Comparison of ENCODE assay signal across 13 cellular contexts in genomic region chr7:74475243-74475986, GRCh38. TPM values are rescaled to one million over a fixed set of nuclear protein-coding genes. Genes with fewer than 3 reads are reported as not detected.
DNase-seq lines count a peak whose midpoint lies in the region; ATAC-seq and TF ChIP-seq lines count a peak whose summit lies in the region.
"Had no signal": no experiment of that assay in that cellular context is flagged by ENCODE, and none has a peak within 500 bp of the region (broad histone marks: within the 10 kb centered on the region; RNA-seq: fewer than 3 reads in every experiment).

No MANE protein-coding gene starts in this region.

- CTCF ChIA-PET in SK-N-SH (lab: Yijun Ruan, JAX) (interaction anchor here (1.3 to 1.4 kb wide), 2 partner anchors 11 to 21 kb away, joined by 3 to 5 read pairs; no protein-coding TSS in a partner anchor), OCI-LY7 (lab: Charles Lee; ENCODE audit: unreplicated experiment) (no interaction called here)

- WGBS in SK-N-SH (ENCODE audit: low lambda C conversion rate), result 93% methylated on average over 14 of the region's 15 CpGs

- POLR2A ChIA-PET in SK-N-SH (lab: Yijun Ruan, JAX) (no interaction called here), OCI-LY7 (lab: Charles Lee) (interaction anchor here (0.6 kb wide), 1 partner anchor 400 kb away, joined by 4 read pairs; no protein-coding TSS in a partner anchor)

- H2AFZ ChIP-seq in SK-N-SH (ENCODE audit: low read depth) (no peak overlapping the region), OCI-LY7 (ENCODE audit: low read length) (no peak overlapping the region)

- TF ChIP-seq CTCF in SK-N-SH (IDR thresholded peaks at IDR 0.05) (no peak), OCI-LY7 (conservative IDR thresholded peaks at IDR 0.05; ENCODE audit: low read length) (no peak), left lung (IDR thresholded peaks at IDR 0.05) (no peak)

- TF ChIP-seq RAD21 in SK-N-SH (IDR thresholded peaks at IDR 0.05; ENCODE audit: low read length), result no peak

- TF ChIP-seq EP300 in SK-N-SH (IDR thresholded peaks at IDR 0.05; ENCODE audit: borderline replicate concordance in 1 of 2, low read depth in 1 of 2, low read length in 1 of 2), result no peak

- H3K27me3 ChIP-seq in SK-N-SH (ENCODE audit: insufficient read depth) (no peaks in the 10 kb centered on the region), left lung (peaks cover 0 to 23% of the 10 kb centered on the region in 2 donors)

- H3K27ac ChIP-seq in SK-N-SH (ENCODE audit: low read depth in 2 of 2, low read length in 1 of 2) (no peak overlapping the region), OCI-LY7 (ENCODE audit: low read depth, low read length, poor library complexity, severe bottlenecking) (peak overlapping the region; percentile 20), left lung (peak overlapping the region; percentile 25 to 39)

- H3K9me2 ChIP-seq in SK-N-SH, result no peaks in the 10 kb centered on the region
- no peaks in the 10 kb centered on the region for H3K9me2 ChIP-seq in OCI-LY7 (ENCODE audit: insufficient read depth, low read length)

- no peak overlapping the region for H3K4me3 ChIP-seq in SK-N-SH (ENCODE audit: low read depth in 2 of 2, low read length in 1 of 2)
- H3K4me3 ChIP-seq in OCI-LY7 (ENCODE audit: low read depth, low read length, poor library complexity, severe bottlenecking), result peak overlapping the region; percentile 12
- no peak overlapping the region for H3K4me3 ChIP-seq in left lung

- H3K4me1 ChIP-seq in SK-N-SH (ENCODE audit: control insufficient read depth in 1 of 2, insufficient read depth in 2 of 2, low read depth in 1 of 2, low read length in 1 of 2) (peaks cover 25 to 33% of the 10 kb centered on the region in 2 experiments; a peak in 3 of 4 replicates), OCI-LY7 (ENCODE audit: insufficient read depth, low read length, poor library complexity, severe bottlenecking) (peaks cover 37% of the 10 kb centered on the region), left lung (peaks cover 32 to 42% of the 10 kb centered on the region in 2 donors)

- peaks cover 10% of the 10 kb centered on the region for H3F3A ChIP-seq in SK-N-SH (replicated peaks; ENCODE audit: insufficient read depth)

- intact Hi-C loops in OCI-LY7 (cut with micrococcal nuclease; ENCODE audit: unreplicated experiment) (loop anchor here (1.0 kb wide), 1 partner anchor 10 kb away; no protein-coding TSS in a partner anchor), left lung (cut with DNase I) (no loop called here)

- H4K20me1 ChIP-seq in SK-N-SH (ENCODE audit: insufficient read depth) (peaks cover 34% of the 10 kb centered on the region), OCI-LY7 (ENCODE audit: insufficient read depth, low read length) (no peaks in the 10 kb centered on the region)

- H3K9me3 ChIP-seq in SK-N-SH (no peaks in the 10 kb centered on the region), OCI-LY7 (ENCODE audit: low read length) (no peaks in the 10 kb centered on the region), left lung (no peaks in the 10 kb centered on the region)

- DNase-seq in SK-N-SH, result peak; percentile 30
- DNase-seq in OCI-LY7 (ENCODE audit: low spot score), result peak; percentile 83
- DNase-seq in left lung, result peak in 1 of 2 donors; percentile 69
- DNase-seq in ureter (ENCODE audit: low spot score), result peak; percentile 71
- no peak for DNase-seq in NOMO-1 (lab: John Stamatoyannopoulos, UW; ENCODE audit: unreplicated experiment in 2 of 2)
- no peak for DNase-seq in AG08396 (ENCODE audit: low spot score)
- DNase-seq: activated CD4-positive, alpha-beta T cell treated with anti-CD3 and anti-CD28 coated beads, Interleukin-2, amount 50 U/mL, for 48 hours; activated naive CD4-positive, alpha-beta T cell; cerebellar nuclear complex; GF-D8; NCI-H526 treated with DMSO at 0.1 percent for 48 hours had no signal

- H3K4me2 ChIP-seq in SK-N-SH, result no peak overlapping the region
- peak overlapping the region; percentile 32 for H3K4me2 ChIP-seq in OCI-LY7 (ENCODE audit: low read length)

- BruUV-seq in OCI-LY7 (replicated peaks; lab: Mats Ljungman, UMichigan), result no TSS peak

- H3K9ac ChIP-seq in SK-N-SH, result no peak overlapping the region

- ATAC-seq in SK-N-SH treated with all-trans-retinoic acid at 6 μM for 48 hours, result no peak
- ATAC-seq in left lung, result peak; percentile 8
- no peak for ATAC-seq in HG02884 (IDR thresholded peaks at IDR 0.05; ENCODE audit: unreplicated experiment)

- no peaks in the 10 kb centered on the region for H3K36me3 ChIP-seq in SK-N-SH (replicated peaks in 1 of 2; ENCODE audit: control insufficient read depth in 1 of 2, insufficient read depth in 2 of 2, low read length in 1 of 2)
- H3K36me3 ChIP-seq in OCI-LY7 (ENCODE audit: insufficient read depth, low read length), result no peaks in the 10 kb centered on the region
- no peaks in the 10 kb centered on the region for H3K36me3 ChIP-seq in left lung

- H3K79me2 ChIP-seq in SK-N-SH (ENCODE audit: insufficient read depth) (peaks cover 76% of the 10 kb centered on the region), OCI-LY7 (ENCODE audit: insufficient read depth, low read depth, low read length) (no peaks in the 10 kb centered on the region)

TF ChIP-seq in SK-N-SH, 30 proteins besides CTCF, POLR2A, EP300 and RAD21 (continues in another document):
- no peak for TF ChIP-seq FOSL2 (IDR thresholded peaks at IDR 0.05; ENCODE audit: borderline replicate concordance, low read depth)
- TF ChIP-seq FOXJ3 (CRISPR knock-in tag; IDR thresholded peaks at IDR 0.05), result no peak
- TF ChIP-seq IRF3 (IDR thresholded peaks at IDR 0.05; ENCODE audit: low read depth, low read length), result no peak
- TF ChIP-seq TAF1 (IDR thresholded peaks at IDR 0.05; ENCODE audit: borderline replicate concordance, low read depth, low read length), result no peak
- TF ChIP-seq, protein P1, sequence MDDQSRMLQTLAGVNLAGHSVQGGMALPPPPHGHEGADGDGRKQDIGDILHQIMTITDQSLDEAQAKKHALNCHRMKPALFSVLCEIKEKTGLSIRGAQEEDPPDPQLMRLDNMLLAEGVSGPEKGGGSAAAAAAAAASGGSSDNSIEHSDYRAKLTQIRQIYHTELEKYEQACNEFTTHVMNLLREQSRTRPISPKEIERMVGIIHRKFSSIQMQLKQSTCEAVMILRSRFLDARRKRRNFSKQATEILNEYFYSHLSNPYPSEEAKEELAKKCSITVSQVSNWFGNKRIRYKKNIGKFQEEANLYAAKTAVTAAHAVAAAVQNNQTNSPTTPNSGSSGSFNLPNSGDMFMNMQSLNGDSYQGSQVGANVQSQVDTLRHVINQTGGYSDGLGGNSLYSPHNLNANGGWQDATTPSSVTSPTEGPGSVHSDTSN (IDR thresholded peaks at IDR 0.05), result no peak
- no peak for TF ChIP-seq GABPA (IDR thresholded peaks at IDR 0.05; ENCODE audit: low read depth)

TF ChIP-seq in SK-N-SH treated with all-trans-retinoic acid at 6 μM for 48 hours, 23 proteins besides CTCF, POLR2A, EP300 and RAD21 (continues in another document):
- TF ChIP-seq, protein P2, sequence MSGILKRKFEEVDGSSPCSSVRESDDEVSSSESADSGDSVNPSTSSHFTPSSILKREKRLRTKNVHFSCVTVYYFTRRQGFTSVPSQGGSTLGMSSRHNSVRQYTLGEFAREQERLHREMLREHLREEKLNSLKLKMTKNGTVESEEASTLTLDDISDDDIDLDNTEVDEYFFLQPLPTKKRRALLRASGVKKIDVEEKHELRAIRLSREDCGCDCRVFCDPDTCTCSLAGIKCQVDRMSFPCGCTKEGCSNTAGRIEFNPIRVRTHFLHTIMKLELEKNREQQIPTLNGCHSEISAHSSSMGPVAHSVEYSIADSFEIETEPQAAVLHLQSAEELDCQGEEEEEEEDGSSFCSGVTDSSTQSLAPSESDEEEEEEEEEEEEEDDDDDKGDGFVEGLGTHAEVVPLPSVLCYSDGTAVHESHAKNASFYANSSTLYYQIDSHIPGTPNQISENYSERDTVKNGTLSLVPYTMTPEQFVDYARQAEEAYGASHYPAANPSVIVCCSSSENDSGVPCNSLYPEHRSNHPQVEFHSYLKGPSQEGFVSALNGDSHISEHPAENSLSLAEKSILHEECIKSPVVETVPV (CRISPR knock-in tag; IDR thresholded peaks at IDR 0.05), result no peak
- TF ChIP-seq TOX (CRISPR knock-in tag; IDR thresholded peaks at IDR 0.05; ENCODE audit: borderline replicate concordance) (no peak), GLIS3 (CRISPR knock-in tag; IDR thresholded peaks at IDR 0.05) (no peak), ZFP30 (CRISPR knock-in tag; IDR thresholded peaks at IDR 0.05) (no peak), ZC3H10 (CRISPR knock-in tag; IDR thresholded peaks at IDR 0.05) (no peak), ZNF565 (CRISPR knock-in tag; conservative IDR thresholded peaks at IDR 0.05; ENCODE audit: low read depth) (no peak), BACH2 (CRISPR knock-in tag; IDR thresholded peaks at IDR 0.05; ENCODE audit: borderline replicate concordance) (no peak), ESRRG (CRISPR knock-in tag; IDR thresholded peaks at IDR 0.05) (no peak), ZNF8 (CRISPR knock-in tag; IDR thresholded peaks at IDR 0.05) (no peak), OSR1 (CRISPR knock-in tag; IDR thresholded peaks at IDR 0.05) (no peak), RARB (CRISPR knock-in tag; IDR thresholded peaks at IDR 0.05) (no peak), CSDC2 (CRISPR knock-in tag; IDR thresholded peaks at IDR 0.05) (no peak), ZNF70 (CRISPR knock-in tag; IDR thresholded peaks at IDR 0.05) (no peak), ARNTL (CRISPR knock-in tag; IDR thresholded peaks at IDR 0.05; ENCODE audit: borderline replicate concordance, low read depth) (no peak), SNAI2 (CRISPR knock-in tag; IDR thresholded peaks at IDR 0.05) (no peak)
- TF ChIP-seq, protein P3, sequence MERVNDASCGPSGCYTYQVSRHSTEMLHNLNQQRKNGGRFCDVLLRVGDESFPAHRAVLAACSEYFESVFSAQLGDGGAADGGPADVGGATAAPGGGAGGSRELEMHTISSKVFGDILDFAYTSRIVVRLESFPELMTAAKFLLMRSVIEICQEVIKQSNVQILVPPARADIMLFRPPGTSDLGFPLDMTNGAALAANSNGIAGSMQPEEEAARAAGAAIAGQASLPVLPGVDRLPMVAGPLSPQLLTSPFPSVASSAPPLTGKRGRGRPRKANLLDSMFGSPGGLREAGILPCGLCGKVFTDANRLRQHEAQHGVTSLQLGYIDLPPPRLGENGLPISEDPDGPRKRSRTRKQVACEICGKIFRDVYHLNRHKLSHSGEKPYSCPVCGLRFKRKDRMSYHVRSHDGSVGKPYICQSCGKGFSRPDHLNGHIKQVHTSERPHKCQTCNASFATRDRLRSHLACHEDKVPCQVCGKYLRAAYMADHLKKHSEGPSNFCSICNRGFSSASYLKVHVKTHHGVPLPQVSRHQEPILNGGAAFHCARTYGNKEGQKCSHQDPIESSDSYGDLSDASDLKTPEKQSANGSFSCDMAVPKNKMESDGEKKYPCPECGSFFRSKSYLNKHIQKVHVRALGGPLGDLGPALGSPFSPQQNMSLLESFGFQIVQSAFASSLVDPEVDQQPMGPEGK (CRISPR knock-in tag; IDR thresholded peaks at IDR 0.05; ENCODE audit: borderline replicate concordance), result no peak

RNA-seq across cellular contexts. Expression of gene GTF2IRD1, which starts 21.7 kb away (rescaled TPM):
- 20.2 and 26.4 TPM in 2 replicates for polyA plus RNA-seq in SK-N-SH (2012; rRNA removed)
- 13.9 and 18.4 TPM in 2 replicates for polyA plus RNA-seq in SK-N-SH (2012; cell fraction: cytosol; rRNA removed)
- 29.0 and 37.8 TPM in 2 replicates for polyA plus RNA-seq in SK-N-SH (2012; cell fraction: nucleus; rRNA removed)
- total RNA-seq in OCI-LY7 (2014; rRNA removed; shearing (Covaris generic)), result 4.2 and 4.4 TPM in 2 replicates
- total RNA-seq in OCI-LY7 (2022) (29.7 and 34.3 TPM in 2 replicates), left lung (10 to 100 TPM; 20.8 to 28.3 TPM), ureter (30.0 TPM)

Comparison
In these comparisons a context has a peak if more than half of its experiments do, and no peak if none do; other contexts are left out.
1. DNase-seq: peak in SK-N-SH (single experiment), OCI-LY7 (single experiment) and ureter (single experiment); none in NOMO-1 (0 of 2) and AG08396 (single experiment).
2. H3K27ac ChIP-seq: peak in OCI-LY7 (single experiment) and left lung (2 of 2); none in SK-N-SH (0 of 2).